ENCODE assay signal across 13 cellular contexts in the genomic region with DNA sequence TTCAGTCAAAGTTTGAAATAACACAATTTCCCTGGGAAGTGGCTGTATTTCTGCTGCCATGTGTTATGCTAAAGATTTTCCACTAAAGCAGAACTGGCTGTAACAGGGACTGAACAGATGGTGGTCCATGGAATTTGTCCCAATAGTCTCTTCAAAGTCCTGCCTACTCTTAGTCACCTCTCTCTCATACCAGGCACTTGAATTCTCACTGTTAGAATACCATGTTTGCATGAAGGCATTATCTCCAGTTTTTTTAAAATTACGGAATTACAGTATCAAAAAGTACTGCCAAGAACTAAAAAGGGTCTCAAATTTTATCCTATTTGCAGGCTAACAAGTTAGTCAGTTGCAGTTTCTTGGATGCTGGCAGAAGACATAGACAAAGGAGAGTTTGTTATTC.
DNase-seq lines count a peak whose midpoint lies in the region.
"Had no signal": no experiment of that assay in that cellular context is flagged by ENCODE, and none has a peak within 500 bp of the region (broad histone marks: within the 10 kb centered on the region; RNA-seq: fewer than 3 reads in every experiment).

No MANE protein-coding gene starts in this region.

- peak; percentile 6 for DNase-seq in NCI-H2171 treated with DMSO at 0.1 percent for 48 hours (lab: John Stamatoyannopoulos, UW)
- DNase-seq in NCI-H2171 (lab: John Stamatoyannopoulos, UW) = no peak
- DNase-seq in NCI-H524 treated with DMSO at 0.1 percent for 48 hours (lab: John Stamatoyannopoulos, UW) = peak; percentile 63
- peak; percentile 1 for DNase-seq in occipital lobe (lab: John Stamatoyannopoulos, UW)
- DNase-seq in NCI-H1092 (lab: John Stamatoyannopoulos, UW) = no peak
- no peak for DNase-seq in HK-2 (ENCODE audit: unreplicated experiment)
- DNase-seq: Caco-2; CD4-positive, CD25-positive, alpha-beta regulatory T cell; CD8-positive, alpha-beta T cell; DMS53; DMS79 treated with DMSO at 0.1 percent for 48 hours; GF-D8; H9 had no signal

Comparison
In these comparisons a context has a peak if more than half of its experiments do, and no peak if none do; other contexts are left out.
1. DNase-seq: peak in NCI-H2171 treated with DMSO at 0.1 percent for 48 hours (single experiment), NCI-H524 treated with DMSO at 0.1 percent for 48 hours (single experiment) and occipital lobe (single experiment); none in NCI-H2171 (single experiment), NCI-H1092 (single experiment) and HK-2 (single experiment).